ENCODE assay signal across 12 cellular contexts in the genomic region with DNA sequence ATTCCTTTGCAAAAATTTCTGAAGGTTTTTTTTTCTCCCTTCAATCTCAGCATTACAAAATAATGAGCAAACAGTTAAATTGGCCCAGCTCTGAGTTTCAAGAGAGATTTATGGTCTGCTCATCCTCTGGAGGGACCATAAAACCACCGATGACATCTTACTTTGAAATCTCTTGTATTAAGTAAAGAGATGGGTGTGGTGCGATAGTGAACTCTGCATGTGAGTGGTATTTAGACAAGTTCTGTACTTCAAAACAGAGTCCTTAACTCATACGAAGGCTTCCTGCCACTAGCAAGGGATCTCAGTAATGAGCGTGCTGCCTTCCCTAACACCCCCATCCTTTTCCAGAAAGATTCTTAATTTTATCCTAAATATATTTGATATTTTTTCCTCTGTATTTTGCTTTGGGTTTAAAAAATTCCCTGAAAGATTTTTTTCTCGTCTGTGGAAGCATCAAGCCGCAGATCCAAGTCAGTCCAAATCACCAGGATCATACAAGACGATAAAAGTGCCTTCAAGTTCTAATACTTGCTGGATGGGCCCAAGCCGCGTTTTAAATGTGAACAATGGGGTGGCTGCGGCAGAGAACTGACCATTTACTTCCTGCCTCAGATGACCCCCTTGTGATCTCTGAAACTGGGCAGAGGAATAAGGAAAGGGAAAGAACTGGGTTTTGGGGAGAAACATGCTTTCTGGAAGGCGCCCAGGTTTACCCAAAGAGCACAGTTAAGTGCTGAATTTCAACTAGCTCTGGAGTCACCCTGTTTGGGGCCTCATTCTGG. TPM values are rescaled to one million over a fixed set of nuclear protein-coding genes. Genes with fewer than 3 reads are reported as not detected.
A peak's percentile ranks its signal among the peaks of the same experiment; 100 is the strongest.
DNase-seq lines count a peak whose midpoint lies in the region; ATAC-seq, FAIRE-seq and TF ChIP-seq lines count a peak whose summit lies in the region.
"Had no signal": no experiment of that assay in that cellular context is flagged by ENCODE, and none has a peak within 500 bp of the region (broad histone marks: within the 10 kb centered on the region; RNA-seq: fewer than 3 reads in every experiment).

No MANE protein-coding gene starts in this region.

- H2BK120ac ChIP-seq in H1 (replicated peaks; ENCODE audit: low read depth, low read length): no peak overlapping the region

- peaks cover 12% of the 10 kb centered on the region for H3K23me2 ChIP-seq in H1 (ENCODE audit: low read depth, low read length)

- peak overlapping the region; percentile 51 to 84 (median 70) for H3K4me3 ChIP-seq in heart right ventricle
- H3K4me3 ChIP-seq in H1 (ENCODE audit: extremely low read depth in 1 of 4, insufficient read depth in 2 of 4, low read depth in 3 of 4, low read length in 4 of 4): peak overlapping the region; percentile 56 to 91 (median 78)
- peak overlapping the region in 1 of 2 donors; percentile 50 for H3K4me3 ChIP-seq in muscle layer of colon (ENCODE audit: low read depth in 1 of 2, low read length in 2 of 2)
- peak overlapping the region; percentile 37 for H3K4me3 ChIP-seq in urinary bladder (ENCODE audit: low read depth, low read length)
- H3K4me3 ChIP-seq in small intestine (ENCODE audit: low read depth in 1 of 2, low read length in 2 of 2): no peak overlapping the region
- no peak overlapping the region for H3K4me3 ChIP-seq in aorta (ENCODE audit: low read length in 2 of 2)

- 0 out of 2 replicates have a peak overlapping the region, but pooled peaks have one; percentile 21 for H2BK20ac ChIP-seq in H1 (ENCODE audit: low read length)

- intact Hi-C loops in heart right ventricle (cut with DNase I): loop anchor here in 3 of 10 donors (5.0 to 10.0 kb wide), 3 partner anchors 64 to 134 kb away; no protein-coding TSS in a partner anchor
- intact Hi-C loops in Right ventricle myocardium superior (cut with DNase I): no loop called here
- intact Hi-C loops in aorta (cut with DNase I): no loop called here

- H4K91ac ChIP-seq in H1 (replicated peaks; ENCODE audit: insufficient read length, low read length): peak overlapping the region; percentile 22

- H3K4me2 ChIP-seq in H1 (ENCODE audit: insufficient read depth in 1 of 2, low read depth in 2 of 2, low read length in 2 of 2): peak overlapping the region; percentile 74 to 97

- no peak overlapping the region for H2AK5ac ChIP-seq in H1 (ENCODE audit: low read depth, low read length)

- peak overlapping the region; percentile 17 for H4K5ac ChIP-seq in H1 (ENCODE audit: insufficient read length, low read depth, low read length)

- peak overlapping the region; percentile 62; the same call in 1 of the 2 replicates for H2BK12ac ChIP-seq in H1 (ENCODE audit: low read depth, low read length)

- H3K36me3 ChIP-seq in heart right ventricle (peaks cover 0 to 8% (median 0%) of the 10 kb centered on the region in 9 donors), H1 (ENCODE audit: control insufficient read depth in 2 of 4, insufficient read depth in 4 of 4, low read length in 3 of 4) (peaks cover 0 to 10% (median 0%) of the 10 kb centered on the region in 4 experiments; a peak in 2 of 8 replicates), muscle layer of colon (ENCODE audit: insufficient read depth, low read length) (no peaks in the 10 kb centered on the region), urinary bladder (ENCODE audit: insufficient read depth) (no peaks in the 10 kb centered on the region), small intestine (ENCODE audit: control insufficient read depth in 2 of 2, insufficient read depth in 2 of 2, low read length in 2 of 2) (no peaks in the 10 kb centered on the region), aorta (ENCODE audit: control insufficient read depth in 1 of 2, insufficient read depth in 2 of 2, low read length in 1 of 2) (no peaks in the 10 kb centered on the region)

- no peak for TF ChIP-seq POLR2A in H1 (IDR thresholded peaks at IDR 0.05; ENCODE audit: control extremely low read depth in 1 of 2, low read depth in 2 of 2, low read length in 2 of 2)

- WGBS in heart right ventricle, 2 donors: 51 to 53% methylated on average over 11 of the region's 11 CpGs
- 62% methylated on average over 11 of the region's 11 CpGs; no CpG with 5 or more reads in 1 of the 2 experiments for WGBS in H1 (ENCODE audit: extremely low coverage in 1 of 2, insufficient coverage in 1 of 2, insufficient read length in 1 of 2, insufficient replicate concordance in 2 of 2, low coverage in 1 of 2, low lambda C conversion rate in 2 of 2, missing lambda C conversion rate in 1 of 2), 2 experiments
- WGBS in urinary bladder: 50% methylated on average over 11 of the region's 11 CpGs
- WGBS in small intestine, 3 donors: 41 to 49% (median 43%) methylated on average over 11 of the region's 11 CpGs
- WGBS in aorta, 2 donors: 85% methylated on average over 11 of the region's 11 CpGs

- DNase-seq in heart right ventricle (no peak), Right ventricle myocardium superior (no peak), H1 (ENCODE audit: low read depth in 1 of 2, low spot score in 2 of 2) (no peak), small intestine (no peak), aorta (no peak)
- DNase-seq: DMS79 treated with DMSO at 0.1 percent for 48 hours; stimulated activated CD4-positive, alpha-beta T cell treated with anti-CD3 and anti-CD28 coated beads, Interleukin-1b, Interleukin-23, amount 100 ng/mL, for 48 hours had no signal

- H3K79me1 ChIP-seq in H1 (ENCODE audit: low read depth, low read length): no peaks in the 10 kb centered on the region; the same call in 1 of the 2 replicates

- TF ChIP-seq RAD21 in H1 (IDR thresholded peaks at IDR 0.05 in 1 of 2, conservative IDR thresholded peaks at IDR 0.05 in 1 of 2; ENCODE audit: low read depth in 2 of 2, low read length in 2 of 2): no peak

- H3K27ac ChIP-seq in heart right ventricle (peak overlapping the region; percentile 50 to 96 (median 75)), H1 (ENCODE audit: low read depth, low read length) (no peak overlapping the region), muscle layer of colon (ENCODE audit: low read depth, low read length) (peak overlapping the region; percentile 27), urinary bladder (ENCODE audit: low read depth) (no peak overlapping the region), small intestine (ENCODE audit: low read depth in 1 of 2, low read length in 1 of 2) (peak overlapping the region in 1 of 2 donors; percentile 63), aorta (ENCODE audit: low read depth in 1 of 2, low read length in 2 of 2) (no peak overlapping the region)

- peak overlapping the region; percentile 95; the same call in 1 of the 2 replicates for H4K8ac ChIP-seq in H1 (ENCODE audit: extremely low read depth, insufficient read depth, low read length)

- no peak overlapping the region for H3K56ac ChIP-seq in H1 (replicated peaks; ENCODE audit: insufficient read length, low read depth, low read length)

- H3K4me1 ChIP-seq in heart right ventricle (peaks cover 0 to 76% (median 25%) of the 10 kb centered on the region in 9 donors), H1 (replicated peaks in 1 of 4; ENCODE audit: control insufficient read depth in 3 of 4, insufficient read depth in 4 of 4, low read length in 3 of 4) (peaks cover 0 to 15% (median 6%) of the 10 kb centered on the region in 4 experiments; a peak in 5 of 7 replicates), muscle layer of colon (ENCODE audit: insufficient read depth, low read length) (no peaks in the 10 kb centered on the region), urinary bladder (ENCODE audit: insufficient read depth) (no peaks in the 10 kb centered on the region), small intestine (ENCODE audit: control insufficient read depth in 2 of 2, insufficient read depth in 1 of 2, low read depth in 1 of 2, low read length in 1 of 2) (peaks cover 0 to 5% of the 10 kb centered on the region in 2 donors), aorta (ENCODE audit: control insufficient read depth in 1 of 2, insufficient read depth in 2 of 2, low read length in 2 of 2) (no peaks in the 10 kb centered on the region)

- H3K9me3 ChIP-seq in heart right ventricle (no peaks in the 10 kb centered on the region), H1 (ENCODE audit: insufficient read depth in 2 of 2, low read depth in 1 of 2, low read length in 1 of 2) (no peaks in the 10 kb centered on the region), muscle layer of colon (ENCODE audit: low read length) (no peaks in the 10 kb centered on the region), small intestine (ENCODE audit: control insufficient read depth, low read depth) (no peaks in the 10 kb centered on the region), aorta (ENCODE audit: control insufficient read depth, low read length) (no peaks in the 10 kb centered on the region)

- POLR2A ChIA-PET in H1 (lab: Charles Lee; ENCODE audit: partially characterized antibody): interaction anchor here (1.3 to 1.4 kb wide), 2 partner anchors 8 to 86 kb away, joined by 5 read pairs; partner anchors contain the start of gene PRKAR1A

- no peaks in the 10 kb centered on the region for H4K20me1 ChIP-seq in H1 (replicated peaks in 1 of 2; ENCODE audit: control insufficient read depth in 1 of 2, insufficient read depth in 2 of 2, low read length in 2 of 2)

- TF ChIP-seq CTCF in heart right ventricle (IDR thresholded peaks at IDR 0.05): no peak
- TF ChIP-seq CTCF in H1 (IDR thresholded peaks at IDR 0.05; ENCODE audit: control extremely low read depth in 1 of 3, insufficient read depth in 1 of 3, low read depth in 1 of 3, low read length in 3 of 3): no peak

- peak overlapping the region; percentile 96 for H3K18ac ChIP-seq in H1 (ENCODE audit: extremely low read depth, low read length)

- no peak overlapping the region for H2BK15ac ChIP-seq in H1 (ENCODE audit: low read length)

- TF ChIP-seq EP300 in H1 (IDR thresholded peaks at IDR 0.05; ENCODE audit: borderline replicate concordance in 1 of 2, low read depth in 2 of 2, low read length in 2 of 2): no peak

- H3K23ac ChIP-seq in H1 (ENCODE audit: insufficient read length): no peak overlapping the region

- H3K4ac ChIP-seq in H1 (replicated peaks; ENCODE audit: insufficient read length, low read depth, low read length): no peak overlapping the region

- no peak overlapping the region for H2AFZ ChIP-seq in H1 (ENCODE audit: low read length)

- ATAC-seq in heart right ventricle: peak in 1 of 8 donors; percentile 6
- no peak for ATAC-seq in Right ventricle myocardium superior (ENCODE audit: poor library complexity)
- ATAC-seq in GM19035 (IDR thresholded peaks at IDR 0.05; ENCODE audit: unreplicated experiment): no peak
- no peak for ATAC-seq in aorta (ENCODE audit: low FRiP score)

- FAIRE-seq in H1 (lab: Jason Lieb, UNC): no peak
- FAIRE-seq in small intestine (lab: Jason Lieb, UNC): no peak
- FAIRE-seq: colon had no signal

- H3K14ac ChIP-seq in H1 (ENCODE audit: insufficient read length): no peak overlapping the region

- peak overlapping the region; percentile 59 to 93 (median 66); a peak in 5 of 7 replicates for H3K9ac ChIP-seq in H1 (replicated peaks in 1 of 4; ENCODE audit: extremely low read depth in 1 of 4, low read depth in 3 of 4, low read length in 3 of 4)
- no peak overlapping the region for H3K9ac ChIP-seq in muscle layer of colon (ENCODE audit: low read length)

- H3K27me3 ChIP-seq in heart right ventricle: peaks cover 0 to 41% (median 0%) of the 10 kb centered on the region in 7 donors
- peaks cover 0 to 25% (median 16%) of the 10 kb centered on the region in 4 experiments; a peak in 6 of 7 replicates for H3K27me3 ChIP-seq in H1 (replicated peaks in 1 of 4; ENCODE audit: control insufficient read depth in 3 of 4, extremely low read depth in 1 of 4, insufficient read depth in 3 of 4, low read length in 3 of 4)
- H3K27me3 ChIP-seq in muscle layer of colon (ENCODE audit: control insufficient read depth in 1 of 2, insufficient read depth in 2 of 2, low read length in 2 of 2): peaks cover 0 to 26% of the 10 kb centered on the region in 2 donors
- peaks cover 3% of the 10 kb centered on the region in 2 donors for H3K27me3 ChIP-seq in small intestine (ENCODE audit: control insufficient read depth in 2 of 2, insufficient read depth in 2 of 2, low read length in 2 of 2)
- peaks cover 0 to 2% of the 10 kb centered on the region in 2 donors for H3K27me3 ChIP-seq in aorta (ENCODE audit: control insufficient read depth in 1 of 2, insufficient read depth in 2 of 2, low read length in 1 of 2)

- H2BK5ac ChIP-seq in H1 (ENCODE audit: low read depth, low read length): no peak overlapping the region

- peaks cover 0 to 5% of the 10 kb centered on the region in 2 experiments; a peak in 2 of 4 replicates for H3K79me2 ChIP-seq in H1 (ENCODE audit: control insufficient read depth in 1 of 2, insufficient read depth in 2 of 2, low read length in 2 of 2)

- CTCF ChIA-PET in H1 (lab: Charles Lee; ENCODE audit: partially characterized antibody): interaction anchor here (1.2 to 2.6 kb wide), 7 partner anchors 11 to 132 kb away, joined by 3 to 12 read pairs (median 7); no protein-coding TSS in a partner anchor

RNA-seq across cellular contexts. Expression of gene FAM20A, which starts 1.9 kb away (rescaled TPM):
- total RNA-seq in heart right ventricle (10 to 100 TPM in 1 of 10 donors, 1 to 10 TPM in 9; 3.1 to 18.1 (median 7.7) TPM), Right ventricle myocardium superior (5.0 TPM), urinary bladder (6.1 TPM), aorta (10 to 100 TPM; 16.4 to 71.6 TPM)
- polyA plus RNA-seq in heart right ventricle (10 to 100 TPM in 1 of 2 donors, 1 to 10 TPM in 1; 3.1 to 12.4 TPM), H1 (2011; rRNA removed) (11.9 and 13.8 TPM in 2 replicates), urinary bladder (5.4 TPM), small intestine (1 to 10 TPM in 1 of 3 donors, not detected in 2; 4.4 TPM), aorta (1 to 10 TPM in 1 of 2 donors, under 1 TPM in 1; 0.69 to 6.0 TPM)
- total RNA-seq in H1 (2021; fragmentation: NEBNext Ultra II Directional; extraction: Animal tissue kit (Norgen Biotek cat#: 25700)): 3.5 and 3.6 TPM in 2 replicates
- polyA plus RNA-seq in H1 (2011; cell fraction: cytosol; rRNA removed): 13.6 TPM
- polyA plus RNA-seq in H1 (2011; cell fraction: nucleus; rRNA removed): 49.4 TPM
- polyA plus RNA-seq in H1 (2012, experiment 1 of 2): 9.6 to 13.6 TPM (median 12.0 TPM) in 4 replicates
- 4.5 TPM for polyA plus RNA-seq in H1 (2012, experiment 2 of 2)
- 1.1 TPM for polyA plus RNA-seq in H1 (2013, experiment 1 of 2)
- polyA plus RNA-seq in H1 (2013, experiment 2 of 2): 0.57 TPM
- polyA minus RNA-seq in H1 (2011; rRNA and poly(A)+ RNA removed): 15.2 TPM in 2 replicates
- polyA minus RNA-seq in H1 (2011; cell fraction: cytosol; rRNA and poly(A)+ RNA removed): 7.3 TPM
- 19.7 TPM for polyA minus RNA-seq in H1 (2011; cell fraction: nucleus; rRNA and poly(A)+ RNA removed)
- total RNA-seq: T-helper 2 cell treated with Interferon-gamma antibody and Interleukin-4, amounts not matched to agents 100 ng/mL and 5 ng/mL, for 36 hours had no signal

Comparison
In these comparisons a context has a peak if more than half of its experiments do, and no peak if none do; other contexts are left out.
1. H3K27ac ChIP-seq: peak in heart right ventricle (10 of 10) and muscle layer of colon (single experiment); none in H1 (single experiment), urinary bladder (single experiment) and aorta (0 of 2).
2. H3K4me3 ChIP-seq: peak in heart right ventricle (10 of 10), H1 (4 of 4) and urinary bladder (single experiment); none in small intestine (0 of 2) and aorta (0 of 2).